In genomic region chr18:23910032-23910431, GRCh38 we compare ENCODE assay signal across 25 cellular contexts.
DNase-seq lines count a peak whose midpoint lies in the region; ATAC-seq, FAIRE-seq and TF ChIP-seq lines count a peak whose summit lies in the region.
"Had no signal": no experiment of that assay in that cellular context is flagged by ENCODE, and none has a peak within 500 bp of the region (broad histone marks: within the 10 kb centered on the region; RNA-seq: fewer than 3 reads in every experiment).

No MANE protein-coding gene starts in this region.

- no peak overlapping the region for H3K27ac ChIP-seq in GM23338 (ENCODE audit: low read depth)
- H3K27ac ChIP-seq in OCI-LY7 (ENCODE audit: low read depth, low read length, poor library complexity, severe bottlenecking), result no peak overlapping the region
- H3K27ac ChIP-seq: 22Rv1; A549; BLaER1 treated with 17β-estradiol and CSF1 and Interleukin-3, amounts not matched to agents 10 nM and 100 nM; C4-2B had no signal

- no peaks in the 10 kb centered on the region for H3F3A ChIP-seq in GM23338 (replicated peaks; ENCODE audit: low read depth)

- DNase-seq in D721Med (ENCODE audit: insufficient read length, low spot score) (no peak), GM23338 (ENCODE audit: low spot score) (no peak), OCI-LY7 (ENCODE audit: low spot score) (no peak)
- DNase-seq in activated CD4-positive, CD25-positive, alpha-beta regulatory T cell (lab: John Stamatoyannopoulos, UW), result no peak
- DNase-seq: AML-193; Caco-2; Calu3; CD4-positive, alpha-beta T cell; CD8-positive, alpha-beta T cell; DMS 273 treated with DMSO at 0.1 percent for 48 hours; DMS153; DMS53; DMS79; DND-41; EL; GDM1 had no signal

- peak; percentile 60 for FAIRE-seq in D721Med (lab: Jason Lieb, UNC)
- FAIRE-seq: A549, GM12892, GM18507 had no signal

- H3K4me2 ChIP-seq in GM23338 (no peak overlapping the region), OCI-LY7 (ENCODE audit: low read length) (no peak overlapping the region)
- H3K4me2 ChIP-seq: A549; BLaER1 treated with 17β-estradiol and CSF1 and Interleukin-3, amounts not matched to agents 10 nM and 100 nM had no signal

- BruUV-seq in OCI-LY7 (replicated peaks; lab: Mats Ljungman, UMichigan), result no TSS peak

- ATAC-seq in GM23338 (no peak), GM19463 (IDR thresholded peaks at IDR 0.05; ENCODE audit: unreplicated experiment) (no peak), GM21367 (IDR thresholded peaks at IDR 0.05; ENCODE audit: unreplicated experiment) (no peak)
- ATAC-seq: A549; CD8-positive, alpha-beta T cell had no signal

- H3K4me3 Mint-ChIP-seq in GM23338, result no peak overlapping the region
- H3K4me3 Mint-ChIP-seq: B cell; CD4-positive, alpha-beta T cell; CD8-positive, alpha-beta T cell had no signal

- intact Hi-C loops in OCI-LY7 (cut with micrococcal nuclease; ENCODE audit: unreplicated experiment), result loop anchor here (10.0 kb wide), 1 partner anchor 395 kb away; no protein-coding TSS in a partner anchor

- H3K9me2 ChIP-seq in GM23338 (ENCODE audit: insufficient read depth) (no peaks in the 10 kb centered on the region), OCI-LY7 (ENCODE audit: insufficient read depth, low read length) (no peaks in the 10 kb centered on the region)

- CTCF ChIA-PET in OCI-LY7 (lab: Charles Lee; ENCODE audit: unreplicated experiment), result no interaction called here

- H3K36me3 ChIP-seq in GM23338 (ENCODE audit: insufficient read depth) (no peaks in the 10 kb centered on the region), OCI-LY7 (ENCODE audit: insufficient read depth, low read length) (no peaks in the 10 kb centered on the region)

- H3K27me3 ChIP-seq in GM23338 (ENCODE audit: insufficient read depth), result no peaks in the 10 kb centered on the region
- H3K27me3 ChIP-seq: BLaER1 treated with 17β-estradiol and CSF1 and Interleukin-3, amounts not matched to agents 10 nM and 100 nM had no signal

- POLR2A ChIA-PET in OCI-LY7 (lab: Charles Lee), result interaction anchor here (0.6 kb wide), 1 partner anchor 15 kb away, joined by 3 read pairs; no protein-coding TSS in a partner anchor

- no peaks in the 10 kb centered on the region for H3K9me3 Mint-ChIP-seq in GM23338
- H3K9me3 Mint-ChIP-seq: CD4-positive, alpha-beta T cell; CD8-positive, alpha-beta T cell had no signal

- no peaks in the 10 kb centered on the region for H3K36me3 Mint-ChIP-seq in GM23338 (ENCODE audit: low read depth)
- H3K36me3 Mint-ChIP-seq: CD8-positive, alpha-beta T cell had no signal

- TF ChIP-seq CTCF in D721Med (IDR thresholded peaks at IDR 0.05; ENCODE audit: insufficient read depth, missing control alignments), result no peak
- no peak for TF ChIP-seq CTCF in GM23338 (conservative IDR thresholded peaks at IDR 0.05; ENCODE audit: low read depth in 2 of 2)
- TF ChIP-seq CTCF in OCI-LY7 (conservative IDR thresholded peaks at IDR 0.05; ENCODE audit: low read length), result no peak

- no peak overlapping the region for H3K27ac Mint-ChIP-seq in GM23338
- H3K27ac Mint-ChIP-seq: B cell; CD4-positive, alpha-beta T cell; CD8-positive, alpha-beta T cell had no signal

- H3K27me3 Mint-ChIP-seq in GM23338 (ENCODE audit: insufficient read depth, low read depth, poor library complexity), result no peaks in the 10 kb centered on the region
- H3K27me3 Mint-ChIP-seq: B cell; CD4-positive, alpha-beta T cell had no signal

- H3K4me1 ChIP-seq in GM23338 (ENCODE audit: insufficient read depth) (no peaks in the 10 kb centered on the region), OCI-LY7 (ENCODE audit: insufficient read depth, low read length, poor library complexity, severe bottlenecking) (peaks cover 16% of the 10 kb centered on the region)
- H3K4me1 ChIP-seq: A549, Caco-2 had no signal

- H4K20me1 ChIP-seq in GM23338 (replicated peaks; ENCODE audit: insufficient read depth), result no peaks in the 10 kb centered on the region
- H4K20me1 ChIP-seq in OCI-LY7 (ENCODE audit: insufficient read depth, low read length), result no peaks in the 10 kb centered on the region
- H4K20me1 ChIP-seq: BLaER1 treated with 17β-estradiol and CSF1 and Interleukin-3, amounts not matched to agents 10 nM and 100 nM had no signal

- H3K79me2 ChIP-seq in GM23338 (replicated peaks; ENCODE audit: insufficient read depth) (no peaks in the 10 kb centered on the region), OCI-LY7 (ENCODE audit: insufficient read depth, low read depth, low read length) (no peaks in the 10 kb centered on the region)

- H3K4me3 ChIP-seq in GM23338 (no peak overlapping the region), OCI-LY7 (ENCODE audit: low read depth, low read length, poor library complexity, severe bottlenecking) (no peak overlapping the region)
- H3K4me3 ChIP-seq: A549; BLaER1 treated with 17β-estradiol and CSF1 and Interleukin-3, amounts not matched to agents 10 nM and 100 nM had no signal

- no peaks in the 10 kb centered on the region for H3K9me3 ChIP-seq in OCI-LY7 (ENCODE audit: low read length)
- H3K9me3 ChIP-seq: A549; BLaER1 treated with 17β-estradiol and CSF1 and Interleukin-3, amounts not matched to agents 10 nM and 100 nM; Caco-2 had no signal

- H3K4me1 Mint-ChIP-seq in GM23338, result no peaks in the 10 kb centered on the region

- H2AFZ ChIP-seq in GM23338, result peak overlapping the region; percentile 33; the same call in 1 of the 2 replicates
- H2AFZ ChIP-seq in OCI-LY7 (ENCODE audit: low read length), result peak overlapping the region; percentile 30; the same call in 1 of the 2 replicates

TF ChIP-seq in GM23338, 12 proteins besides CTCF, POLR2A, EP300 and RAD21 (continues in another document):
- TF ChIP-seq EZH2 (IDR thresholded peaks at IDR 0.05; ENCODE audit: low read depth, unreplicated experiment) (no peak), JUNB (IDR thresholded peaks at IDR 0.05; ENCODE audit: unreplicated experiment) (no peak), ZNF114 (CRISPR knock-in tag; IDR thresholded peaks at IDR 0.05) (no peak), ETS1 (IDR thresholded peaks at IDR 0.05) (no peak), CREB1 (CRISPR knock-in tag; IDR thresholded peaks at IDR 0.05; ENCODE audit: low read depth) (no peak), REST (IDR thresholded peaks at IDR 0.05; ENCODE audit: unreplicated experiment) (no peak), POLR2AphosphoS5 (IDR thresholded peaks at IDR 0.05; ENCODE audit: low read depth) (no peak), NANOG (IDR thresholded peaks at IDR 0.05; ENCODE audit: borderline replicate concordance) (no peak), ZNF331 (CRISPR knock-in tag; IDR thresholded peaks at IDR 0.05; ENCODE audit: low read depth) (no peak), STAT1 (IDR thresholded peaks at IDR 0.05; ENCODE audit: unreplicated experiment) (no peak), EZH2phosphoT487 (IDR thresholded peaks at IDR 0.05; ENCODE audit: unreplicated experiment) (no peak)
